In the genomic region with DNA sequence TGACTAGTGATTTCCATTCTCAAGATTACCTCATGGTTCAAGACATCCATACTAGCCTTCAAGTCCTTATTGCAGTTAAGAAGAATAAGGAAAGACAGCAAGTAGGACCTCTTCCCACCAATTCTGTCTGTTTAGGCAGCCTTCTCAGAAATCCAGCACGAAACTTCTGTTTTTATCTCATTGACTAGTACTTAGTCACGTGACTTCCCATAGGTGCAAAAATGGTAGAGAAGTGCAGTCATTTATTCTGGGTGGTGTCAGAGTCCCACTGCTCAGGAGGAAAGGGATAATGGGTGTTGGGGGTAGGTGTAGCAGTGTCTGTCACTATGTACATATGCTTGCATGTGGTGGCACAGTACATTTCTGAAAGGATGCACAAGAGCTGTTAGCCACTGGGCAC, we compare ENCODE assay signal across 15 cellular contexts. TPM values are rescaled to one million over a fixed set of nuclear protein-coding genes. Genes with fewer than 3 reads are reported as not detected.
DNase-seq lines count a peak whose midpoint lies in the region; ATAC-seq, FAIRE-seq and TF ChIP-seq lines count a peak whose summit lies in the region.
"Had no signal": no experiment of that assay in that cellular context is flagged by ENCODE, and none has a peak within 500 bp of the region (broad histone marks: within the 10 kb centered on the region; RNA-seq: fewer than 3 reads in every experiment).

No MANE protein-coding gene starts in this region.

- no peak overlapping the region for H2BK15ac ChIP-seq in H1 (ENCODE audit: low read length)

- H3K56ac ChIP-seq in H1 (replicated peaks; ENCODE audit: insufficient read length, low read depth, low read length) = no peak overlapping the region

- no peak overlapping the region for H3K4me3 Mint-ChIP-seq in activated naive CD4-positive, alpha-beta T cell treated with anti-CD3 and anti-CD28 coated beads, Interleukin-2, amount 50 U/mL, for 24 hours
- no peak overlapping the region for H3K4me3 Mint-ChIP-seq in activated naive CD4-positive, alpha-beta T cell treated with anti-CD3 and anti-CD28 coated beads, Interleukin-2, amount 10 ng/mL, durations not matched to agents 7 days and 5 days
- H3K4me3 Mint-ChIP-seq in osteocyte (ENCODE audit: unreplicated experiment) = no peak overlapping the region
- H3K4me3 Mint-ChIP-seq: GM23338 had no signal

- no peaks in the 10 kb centered on the region for H3K27me3 ChIP-seq in H1 (replicated peaks in 1 of 4; ENCODE audit: control insufficient read depth in 3 of 4, extremely low read depth in 1 of 4, insufficient read depth in 3 of 4, low read length in 3 of 4)

- H3K23me2 ChIP-seq in H1 (ENCODE audit: low read depth, low read length) = no peaks in the 10 kb centered on the region

- H3K27ac ChIP-seq in H1 (ENCODE audit: low read depth, low read length) = no peak overlapping the region

- no peak overlapping the region for H4K91ac ChIP-seq in H1 (replicated peaks; ENCODE audit: insufficient read length, low read length)

- H3K18ac ChIP-seq in H1 (ENCODE audit: extremely low read depth, low read length) = no peak overlapping the region

- POLR2A ChIA-PET in H1 (lab: Charles Lee; ENCODE audit: partially characterized antibody) = no interaction called here

- H2AFZ ChIP-seq in H1 (ENCODE audit: low read length) = no peak overlapping the region
- H2AFZ ChIP-seq: GM23338 had no signal

- ATAC-seq in HG03521 (IDR thresholded peaks at IDR 0.05; ENCODE audit: unreplicated experiment) (no peak), GM21515 (IDR thresholded peaks at IDR 0.05; ENCODE audit: unreplicated experiment) (no peak)
- ATAC-seq: GM23338 had no signal

- H3K4me2 ChIP-seq in H1 (ENCODE audit: insufficient read depth in 1 of 2, low read depth in 2 of 2, low read length in 2 of 2) = no peak overlapping the region
- H3K4me2 ChIP-seq: GM23338 had no signal

- H3K9me3 Mint-ChIP-seq in activated naive CD4-positive, alpha-beta T cell treated with anti-CD3 and anti-CD28 coated beads, Interleukin-2, amount 50 U/mL, for 24 hours = peaks cover 9% of the 10 kb centered on the region
- peaks cover 11% of the 10 kb centered on the region for H3K9me3 Mint-ChIP-seq in activated naive CD4-positive, alpha-beta T cell treated with anti-CD3 and anti-CD28 coated beads, Interleukin-2, amount 10 ng/mL, durations not matched to agents 7 days and 5 days
- H3K9me3 Mint-ChIP-seq in osteocyte (ENCODE audit: unreplicated experiment) = peaks cover 8% of the 10 kb centered on the region

- TF ChIP-seq CTCF in H1 (IDR thresholded peaks at IDR 0.05; ENCODE audit: control extremely low read depth in 1 of 3, insufficient read depth in 1 of 3, low read depth in 1 of 3, low read length in 3 of 3) = no peak
- no peak for TF ChIP-seq CTCF in osteocyte (IDR thresholded peaks at IDR 0.05)

- peak overlapping the region; percentile 30 for H3K27ac Mint-ChIP-seq in activated naive CD4-positive, alpha-beta T cell treated with anti-CD3 and anti-CD28 coated beads, Interleukin-2, amount 50 U/mL, for 24 hours
- no peak overlapping the region for H3K27ac Mint-ChIP-seq in activated naive CD4-positive, alpha-beta T cell treated with anti-CD3 and anti-CD28 coated beads, Interleukin-2, amount 10 ng/mL, durations not matched to agents 7 days and 5 days
- no peak overlapping the region for H3K27ac Mint-ChIP-seq in osteocyte (ENCODE audit: unreplicated experiment)
- H3K27ac Mint-ChIP-seq: GM23338 had no signal

- no peak overlapping the region for H3K4me3 ChIP-seq in H1 (ENCODE audit: extremely low read depth in 1 of 4, insufficient read depth in 2 of 4, low read depth in 3 of 4, low read length in 4 of 4)
- H3K4me3 ChIP-seq: GM23338, MG63 had no signal

- H2BK120ac ChIP-seq in H1 (replicated peaks; ENCODE audit: low read depth, low read length) = no peak overlapping the region

- H3K27me3 Mint-ChIP-seq in activated naive CD4-positive, alpha-beta T cell treated with anti-CD3 and anti-CD28 coated beads, Interleukin-2, amount 50 U/mL, for 24 hours = no peaks in the 10 kb centered on the region
- no peaks in the 10 kb centered on the region for H3K27me3 Mint-ChIP-seq in activated naive CD4-positive, alpha-beta T cell treated with anti-CD3 and anti-CD28 coated beads, Interleukin-2, amount 10 ng/mL, durations not matched to agents 7 days and 5 days
- peaks cover 5% of the 10 kb centered on the region for H3K27me3 Mint-ChIP-seq in osteocyte (ENCODE audit: unreplicated experiment)

- no peak overlapping the region for H2AK5ac ChIP-seq in H1 (ENCODE audit: low read depth, low read length)

- CTCF ChIA-PET in activated naive CD4-positive, alpha-beta T cell treated with anti-CD3 and anti-CD28 coated beads, Interleukin-2, amount 10 ng/mL, durations not matched to agents 7 days and 5 days (lab: Charles Lee) = no interaction called here
- CTCF ChIA-PET in H1 (lab: Charles Lee; ENCODE audit: partially characterized antibody) = no interaction called here

- H3K9me3 ChIP-seq in H1 (ENCODE audit: insufficient read depth in 2 of 2, low read depth in 1 of 2, low read length in 1 of 2) = peaks cover 6 to 14% of the 10 kb centered on the region in 2 experiments

- no peak overlapping the region for H2BK5ac ChIP-seq in H1 (ENCODE audit: low read depth, low read length)

- peaks cover 7 to 39% (median 22%) of the 10 kb centered on the region in 4 experiments for H3K36me3 ChIP-seq in H1 (ENCODE audit: control insufficient read depth in 2 of 4, insufficient read depth in 4 of 4, low read length in 3 of 4)
- H3K36me3 ChIP-seq: MG63 had no signal

- no peak for TF ChIP-seq POLR2A in GM12892 (IDR thresholded peaks at IDR 0.05; ENCODE audit: low read depth, low read length)
- TF ChIP-seq POLR2A in H1 (IDR thresholded peaks at IDR 0.05; ENCODE audit: control extremely low read depth in 1 of 2, low read depth in 2 of 2, low read length in 2 of 2) = no peak

- no peaks in the 10 kb centered on the region for H3K79me1 ChIP-seq in H1 (ENCODE audit: low read depth, low read length)

- H4K5ac ChIP-seq in H1 (ENCODE audit: insufficient read length, low read depth, low read length) = no peak overlapping the region

- no peak overlapping the region for H3K23ac ChIP-seq in H1 (ENCODE audit: insufficient read length)

- DNase-seq in activated naive CD4-positive, alpha-beta T cell treated with anti-CD3 and anti-CD28 coated beads, Interleukin-2, amount 10 ng/mL, durations not matched to agents 7 days and 5 days = no peak
- no peak for DNase-seq in GM12892 (ENCODE audit: insufficient read length)
- no peak for DNase-seq in H1 (ENCODE audit: low read depth in 1 of 2, low spot score in 2 of 2)
- DNase-seq in osteocyte (ENCODE audit: extremely low spot score, unreplicated experiment) = peak; percentile 25
- DNase-seq: ACHN, AML-193, MG63, NCI-H1092, NCI-H146, NCI-H524 had no signal

- TF ChIP-seq RAD21 in H1 (IDR thresholded peaks at IDR 0.05 in 1 of 2, conservative IDR thresholded peaks at IDR 0.05 in 1 of 2; ENCODE audit: low read depth in 2 of 2, low read length in 2 of 2) = no peak

- H2BK20ac ChIP-seq in H1 (ENCODE audit: low read length) = no peak overlapping the region

- WGBS in H1 (ENCODE audit: extremely low coverage in 1 of 2, insufficient coverage in 1 of 2, insufficient read length in 1 of 2, insufficient replicate concordance in 2 of 2, low coverage in 1 of 2, low lambda C conversion rate in 2 of 2, missing lambda C conversion rate in 1 of 2), 2 experiments = 88% methylated on average over 2 of the region's 2 CpGs; no CpG with 5 or more reads in 1 of the 2 experiments

- H3K4ac ChIP-seq in H1 (replicated peaks; ENCODE audit: insufficient read length, low read depth, low read length) = no peak overlapping the region

- H3K9ac ChIP-seq in H1 (replicated peaks in 1 of 4; ENCODE audit: extremely low read depth in 1 of 4, low read depth in 3 of 4, low read length in 3 of 4) = no peak overlapping the region

- FAIRE-seq in GM12892 (lab: Jason Lieb, UNC) (peak; percentile 62), H1 (lab: Jason Lieb, UNC) (peak; percentile 32)
- FAIRE-seq: GM18507 had no signal

- no peak overlapping the region for H4K8ac ChIP-seq in H1 (ENCODE audit: extremely low read depth, insufficient read depth, low read length)

- H3K79me2 ChIP-seq in H1 (ENCODE audit: control insufficient read depth in 1 of 2, insufficient read depth in 2 of 2, low read length in 2 of 2) = peaks cover 0 to 5% of the 10 kb centered on the region in 2 experiments; a peak in 1 of 4 replicates

- H3K14ac ChIP-seq in H1 (ENCODE audit: insufficient read length) = no peak overlapping the region

- TF ChIP-seq EP300 in H1 (IDR thresholded peaks at IDR 0.05; ENCODE audit: borderline replicate concordance in 1 of 2, low read depth in 2 of 2, low read length in 2 of 2) = no peak

- H4K20me1 ChIP-seq in H1 (replicated peaks in 1 of 2; ENCODE audit: control insufficient read depth in 1 of 2, insufficient read depth in 2 of 2, low read length in 2 of 2) = no peaks in the 10 kb centered on the region

- peaks cover 84% of the 10 kb centered on the region for H3K4me1 Mint-ChIP-seq in activated naive CD4-positive, alpha-beta T cell treated with anti-CD3 and anti-CD28 coated beads, Interleukin-2, amount 50 U/mL, for 24 hours
- peaks cover 48% of the 10 kb centered on the region for H3K4me1 Mint-ChIP-seq in activated naive CD4-positive, alpha-beta T cell treated with anti-CD3 and anti-CD28 coated beads, Interleukin-2, amount 10 ng/mL, durations not matched to agents 7 days and 5 days
- no peaks in the 10 kb centered on the region for H3K4me1 Mint-ChIP-seq in osteocyte (ENCODE audit: unreplicated experiment)

- H3K4me1 ChIP-seq in H1 (replicated peaks in 1 of 4; ENCODE audit: control insufficient read depth in 3 of 4, insufficient read depth in 4 of 4, low read length in 3 of 4) = peaks cover 0 to 5% (median 0%) of the 10 kb centered on the region in 4 experiments; a peak in 4 of 7 replicates

- peaks cover 47% of the 10 kb centered on the region for H3K36me3 Mint-ChIP-seq in activated naive CD4-positive, alpha-beta T cell treated with anti-CD3 and anti-CD28 coated beads, Interleukin-2, amount 50 U/mL, for 24 hours
- H3K36me3 Mint-ChIP-seq in activated naive CD4-positive, alpha-beta T cell treated with anti-CD3 and anti-CD28 coated beads, Interleukin-2, amount 10 ng/mL, durations not matched to agents 7 days and 5 days = peaks cover 84% of the 10 kb centered on the region
- no peaks in the 10 kb centered on the region for H3K36me3 Mint-ChIP-seq in osteocyte (ENCODE audit: unreplicated experiment)

- no peak overlapping the region for H2BK12ac ChIP-seq in H1 (ENCODE audit: low read depth, low read length)

TF ChIP-seq in H1, 55 proteins besides CTCF, POLR2A, EP300 and RAD21 (continues in another document):
- TF ChIP-seq SAP30 (IDR thresholded peaks at IDR 0.05; ENCODE audit: insufficient read depth, insufficient replicate concordance, low read length) = no peak

RNA-seq across cellular contexts. Expression of gene SORL1, which starts 58.3 kb away (rescaled TPM):
- polyA plus RNA-seq in GM12892 (2012; ENCODE audit: missing spikeins) = 61.4 TPM
- 65.5 and 66.6 TPM in 2 replicates for total RNA-seq in H1 (2021; fragmentation: NEBNext Ultra II Directional; extraction: Animal tissue kit (Norgen Biotek cat#: 25700))
- 38.1 and 90.3 TPM in 2 replicates for polyA plus RNA-seq in H1 (2011; rRNA removed)
- 40.1 TPM for polyA plus RNA-seq in H1 (2011; cell fraction: cytosol; rRNA removed)
- 217 TPM for polyA plus RNA-seq in H1 (2011; cell fraction: nucleus; rRNA removed)
- polyA plus RNA-seq in H1 (2012, experiment 1 of 2) = 27.0 to 38.1 TPM (median 34.7 TPM) in 4 replicates
- polyA plus RNA-seq in H1 (2012, experiment 2 of 2) = 2.3 TPM
- polyA plus RNA-seq in H1 (2013, experiment 1 of 2) = 45.2 TPM
- 33.1 TPM for polyA plus RNA-seq in H1 (2013, experiment 2 of 2)
- polyA minus RNA-seq in H1 (2011; rRNA and poly(A)+ RNA removed) = 340 and 508 TPM in 2 replicates
- polyA minus RNA-seq in H1 (2011; cell fraction: cytosol; rRNA and poly(A)+ RNA removed) = 105 TPM
- 189 TPM for polyA minus RNA-seq in H1 (2011; cell fraction: nucleus; rRNA and poly(A)+ RNA removed)
- total RNA-seq in osteocyte = 2.1 and 3.1 TPM in 2 replicates

Comparison
In these comparisons a context has a peak if more than half of its experiments do, and no peak if none do; other contexts are left out.
1. RNA of gene SORL1, which starts 58.3 kb away (total RNA-seq): 65.5 to 66.6 TPM in H1; 2.1 to 3.1 TPM in osteocyte; every median in the first group is over 10 times any median in the second.